22 cellular contexts compared by ENCODE assay signal in genomic region chr17:80588687-80589086, GRCh38. TPM values are rescaled to one million over a fixed set of nuclear protein-coding genes. Genes with fewer than 3 reads are reported as not detected.
DNase-seq lines count a peak whose midpoint lies in the region; ATAC-seq, FAIRE-seq and TF ChIP-seq lines count a peak whose summit lies in the region.
"Had no signal": no experiment of that assay in that cellular context is flagged by ENCODE, and none has a peak within 500 bp of the region (broad histone marks: within the 10 kb centered on the region; RNA-seq: fewer than 3 reads in every experiment).

No MANE protein-coding gene starts in this region.

- H3K36me3 ChIP-seq in GM12878 (ENCODE audit: control insufficient read depth in 2 of 2, insufficient read depth in 2 of 2, low read length in 1 of 2): peaks cover 0 to under 1% of the 10 kb centered on the region in 2 experiments; a peak in 1 of 4 replicates
- H3K36me3 ChIP-seq: BE2C, SJCRH30 had no signal

- peaks cover 14% of the 10 kb centered on the region for H3K79me2 ChIP-seq in GM12878 (ENCODE audit: control insufficient read depth, insufficient read depth, low read length)

- no peak for TF ChIP-seq RAD21 in A549 (conservative IDR thresholded peaks at IDR 0.05 in 1 of 2, IDR thresholded peaks at IDR 0.05 in 1 of 2)
- TF ChIP-seq RAD21 in GM12878 (IDR thresholded peaks at IDR 0.05; ENCODE audit: insufficient read depth, low read depth, low read length): no peak

- H3K4me1 Mint-ChIP-seq in T-helper 17 cell: peaks cover 46% of the 10 kb centered on the region

- no peak for TF ChIP-seq POLR2A in A549 (IDR thresholded peaks at IDR 0.05; ENCODE audit: low read length)
- no peak for TF ChIP-seq POLR2A in GM12878 (IDR thresholded peaks at IDR 0.05; ENCODE audit: low read depth, low read length)

- TF ChIP-seq CTCF in A549 (IDR thresholded peaks at IDR 0.05) (no peak), AG10803 (conservative IDR thresholded peaks at IDR 0.05; ENCODE audit: low read length) (no peak), GM12878 (IDR thresholded peaks at IDR 0.05 in 2 of 3, conservative IDR thresholded peaks at IDR 0.05 in 1 of 3; ENCODE audit: control insufficient read depth in 2 of 3, extremely low read depth in 1 of 3, insufficient read depth in 1 of 3, low read depth in 3 of 3, low read length in 3 of 3) (no peak)

- TF ChIP-seq EP300 in A549 (IDR thresholded peaks at IDR 0.05) (no peak), GM12878 (IDR thresholded peaks at IDR 0.05; ENCODE audit: borderline replicate concordance in 1 of 2, control insufficient read depth in 1 of 2, low read depth in 2 of 2, low read length in 2 of 2) (no peak)

- in situ Hi-C loops in GM12878 (cut with MboI): no loop called here

- H3K4me3 ChIP-seq in A549 (no peak overlapping the region), AG10803 (ENCODE audit: low read length) (no peak overlapping the region), GM12878 (no peak overlapping the region)
- H3K4me3 ChIP-seq: SJCRH30 had no signal

- POLR2A ChIA-PET in A549 (lab: Yijun Ruan, JAX): no interaction called here
- POLR2A ChIA-PET in GM12878 (lab: Charles Lee): no interaction called here
- POLR2A ChIA-PET in HEK293T (lab: Yijun Ruan, JAX): no interaction called here

- CTCF ChIA-PET in A549 (lab: Yijun Ruan, JAX) (interaction anchor here (1.5 kb wide), 1 partner anchor 13 kb away, joined by 6 read pairs; no protein-coding TSS in a partner anchor), GM12878 (lab: Yijun Ruan, JAX) (no interaction called here), HEK293T (lab: Yijun Ruan, JAX) (no interaction called here)

- intact Hi-C loops in GM12878 (cut with micrococcal nuclease; ENCODE audit: unreplicated experiment): no loop called here

- H3K9me3 ChIP-seq in A549: no peaks in the 10 kb centered on the region
- no peaks in the 10 kb centered on the region for H3K9me3 ChIP-seq in GM12878 (replicated peaks; ENCODE audit: control insufficient read depth, insufficient read depth, low read length)
- no peaks in the 10 kb centered on the region for H3K9me3 ChIP-seq in T-helper 17 cell (ENCODE audit: control insufficient read depth, low read length, poor library complexity, severe bottlenecking)
- H3K9me3 ChIP-seq: BE2C, SJCRH30 had no signal

- H4K20me1 ChIP-seq in GM12878 (ENCODE audit: control insufficient read depth, insufficient read depth): no peaks in the 10 kb centered on the region

- no peaks in the 10 kb centered on the region for H3K27me3 ChIP-seq in GM12878 (replicated peaks in 1 of 2; ENCODE audit: control insufficient read depth in 2 of 2, insufficient read depth in 2 of 2, low read length in 1 of 2)
- H3K27me3 ChIP-seq: BE2C, SJCRH30 had no signal

- 79% methylated on average over 2 of the region's 2 CpGs for WGBS in A549 (ENCODE audit: missing lambda C conversion rate)
- 53% methylated on average over 2 of the region's 2 CpGs for WGBS in GM12878 (ENCODE audit: insufficient coverage, insufficient replicate concordance, low lambda C conversion rate, missing lambda C conversion rate)

- SMC1A ChIA-PET in GM12878 (lab: Charles Lee; ENCODE audit: uncharacterized antibody, unreplicated experiment): no interaction called here

- H3K36me3 Mint-ChIP-seq in T-helper 17 cell (ENCODE audit: low read depth): peaks cover 2% of the 10 kb centered on the region

- FAIRE-seq in A549 (lab: Jason Lieb, UNC) (peak; percentile 84), GM12878 (lab: Jason Lieb, UNC) (peak; percentile 23)
- FAIRE-seq: GM19239, H54, HTR-8/SVneo had no signal

- H3K4me3 Mint-ChIP-seq in T-helper 17 cell: no peak overlapping the region
- H3K4me3 Mint-ChIP-seq: CD14-positive monocyte had no signal

- no peak for ATAC-seq in A549
- no peak for ATAC-seq in GM12878
- no peak for ATAC-seq in HG02884 (IDR thresholded peaks at IDR 0.05; ENCODE audit: unreplicated experiment)
- ATAC-seq in T-helper 17 cell: no peak
- ATAC-seq: PC-3 had no signal

- no TSS peak for BruUV-seq in GM12878 (replicated peaks; lab: Mats Ljungman, UMichigan)

- H3K9ac ChIP-seq in GM12878 (ENCODE audit: control insufficient read depth, insufficient read depth, low read length): no peak overlapping the region

- H3K27ac Mint-ChIP-seq in T-helper 17 cell: no peak overlapping the region
- H3K27ac Mint-ChIP-seq: CD14-positive monocyte had no signal

- H3K4me1 ChIP-seq in A549 (no peaks in the 10 kb centered on the region), GM12878 (ENCODE audit: control insufficient read depth, insufficient read depth, low read length) (no peaks in the 10 kb centered on the region; the same call in 1 of the 2 replicates)
- H3K4me1 ChIP-seq: BE2C, SJCRH30 had no signal

- no peaks in the 10 kb centered on the region for H3K27me3 Mint-ChIP-seq in T-helper 17 cell

- no peak for DNase-seq in A549 (ENCODE audit: low read depth in 1 of 2, low spot score in 1 of 2)
- peak; percentile 10 for DNase-seq in AG10803 (ENCODE audit: low read depth)
- no peak for DNase-seq in GM12878 (ENCODE audit: low read depth, low spot score)
- DNase-seq in iris pigment epithelial cell (ENCODE audit: low read depth): peak; percentile 5
- no peak for DNase-seq in HEK293T (ENCODE audit: extremely low spot score)
- DNase-seq in T-helper 17 cell: no peak
- DNase-seq: BE2C; Calu3; DND-41; KG1; MM.1S; NCI-H2029; NCI-H446; NCI-H82; NK-92 treated with Interleukin-12 subunit alpha and Interleukin-12 subunit beta, amount 100 ng/mL, for 24 hours; PC-3; SJCRH30 had no signal

- no peak overlapping the region for H3K4me2 ChIP-seq in A549
- no peak overlapping the region for H3K4me2 ChIP-seq in GM12878 (ENCODE audit: control insufficient read depth, insufficient read depth)

- RAD21 ChIA-PET in GM12878 (lab: Charles Lee; ENCODE audit: unreplicated experiment): no interaction called here

- H3K27ac ChIP-seq in A549 (no peak overlapping the region), GM12878 (ENCODE audit: control insufficient read depth, insufficient read depth) (no peak overlapping the region)
- H3K27ac ChIP-seq: SJCRH30 had no signal

- no peak overlapping the region for H2AFZ ChIP-seq in GM12878 (ENCODE audit: control insufficient read depth, low read depth, low read length)

TF ChIP-seq in A549, 52 proteins besides CTCF, POLR2A, EP300 and RAD21 (continues in another document):
- TF ChIP-seq, protein P1, sequence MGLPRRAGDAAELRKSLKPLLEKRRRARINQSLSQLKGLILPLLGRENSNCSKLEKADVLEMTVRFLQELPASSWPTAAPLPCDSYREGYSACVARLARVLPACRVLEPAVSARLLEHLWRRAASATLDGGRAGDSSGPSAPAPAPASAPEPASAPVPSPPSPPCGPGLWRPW (IDR thresholded peaks at IDR 0.05): no peak
- TF ChIP-seq CHD2 (IDR thresholded peaks at IDR 0.05; ENCODE audit: low read length, partially characterized antibody) (no peak), ZC3H11A (IDR thresholded peaks at IDR 0.05) (no peak), FOXS1 (CRISPR knock-in tag; IDR thresholded peaks at IDR 0.05) (no peak), HDAC2 (IDR thresholded peaks at IDR 0.05) (no peak), EHMT2 (IDR thresholded peaks at IDR 0.05; ENCODE audit: low read depth) (no peak)

TF ChIP-seq in HEK293T, 16 proteins besides CTCF, POLR2A, EP300 and RAD21:
- no peak for TF ChIP-seq SP1 (IDR thresholded peaks at IDR 0.05)
- no peak for TF ChIP-seq FOXA1 (IDR thresholded peaks at IDR 0.05)
- TF ChIP-seq SUZ12 (IDR thresholded peaks at IDR 0.05): no peak
- TF ChIP-seq FOXK2 (IDR thresholded peaks at IDR 0.05): no peak
- no peak for TF ChIP-seq ZNF384 (IDR thresholded peaks at IDR 0.05)
- no peak for TF ChIP-seq TARDBP (IDR thresholded peaks at IDR 0.05)
- TF ChIP-seq HDGF (IDR thresholded peaks at IDR 0.05; ENCODE audit: borderline replicate concordance): no peak
- no peak for TF ChIP-seq PKNOX1 (IDR thresholded peaks at IDR 0.05)
- TF ChIP-seq ELF4 (IDR thresholded peaks at IDR 0.05): no peak
- no peak for TF ChIP-seq BHLHE40 (IDR thresholded peaks at IDR 0.05; ENCODE audit: borderline replicate concordance)
- TF ChIP-seq ARNT (IDR thresholded peaks at IDR 0.05): no peak

RNA-seq across cellular contexts. Expression of gene RPTOR, which starts 44.0 kb away (rescaled TPM):
- polyA plus RNA-seq in A549 (2011; rRNA removed) (10.8 and 11.1 TPM in 2 replicates), A549 (2017; fragmentation: RNase III; extraction: RNeasy Plus Mini Kit Qiagen cat#74134 plus additional on column Dnase treatment) (27.1 to 27.9 TPM (median 27.1 TPM) in 3 replicates), GM12878 (2011; rRNA removed) (1.8 and 2.6 TPM in 2 replicates), GM12878 (2014; fragmentation: Illumina TruSeq; extraction: Trizol) (3.3 and 6.2 TPM in 2 replicates), GM12878 (2014; fragmentation: Nextera tagmentation; extraction: Ambion mirVana) (under 1 TPM; 0.18 to 0.26 TPM), GM12878 (2014; rRNA removed) (9.3 and 12.2 TPM in 2 replicates), GM12878 (2016; fragmentation: Nextera tagmentation; extraction: Ambion mirVana) (10 to 100 TPM in 1 of 2 experiments, 1 to 10 TPM in 1; 9.9 to 10.9 TPM)
- 18.0 and 19.3 TPM in 2 replicates for polyA plus RNA-seq in A549 (2012; cell fraction: cytosol; rRNA removed)
- polyA plus RNA-seq in A549 (2012; cell fraction: nucleus; rRNA removed): 47.9 and 53.7 TPM in 2 replicates
- polyA minus RNA-seq in A549 (2011; rRNA and poly(A)+ RNA removed): 30.9 and 48.0 TPM in 2 replicates
- 181 and 215 TPM in 2 replicates for total RNA-seq in GM12878 (2013; cell fraction: nucleolus; rRNA removed)
- total RNA-seq in GM12878 (2014; rRNA removed) (9.8 and 11.8 TPM in 2 replicates), GM12878 (2014; rRNA removed; fragmentation: Illumina TruSeq; extraction: Trizol) (6.1 and 6.7 TPM in 2 replicates), GM12878 (2021) (30.0 and 32.1 TPM in 2 replicates), T-helper 17 cell (10 to 100 TPM; 55.1 to 61.5 TPM)
- polyA plus RNA-seq in GM12878 (2011; ENCODE audit: low read depth): 3.8 TPM
- polyA plus RNA-seq in GM12878 (2011; cell fraction: cytosol; rRNA removed): 4.8 and 4.9 TPM in 2 replicates
- 17.4 and 23.3 TPM in 2 replicates for polyA plus RNA-seq in GM12878 (2011; cell fraction: nucleus; rRNA removed)
- polyA plus RNA-seq in GM12878 (2012): 9.5 and 10.9 TPM in 2 replicates
- 11.4 and 20.0 TPM in 2 replicates for polyA minus RNA-seq in GM12878 (2011; rRNA and poly(A)+ RNA removed)
- polyA minus RNA-seq in GM12878 (2011; cell fraction: cytosol; rRNA and poly(A)+ RNA removed): 6.4 and 7.1 TPM in 2 replicates
- polyA minus RNA-seq in GM12878 (2011; cell fraction: nucleus; rRNA and poly(A)+ RNA removed): 28.2 and 48.3 TPM in 2 replicates

Comparison
In these comparisons a context has a peak if more than half of its experiments do, and no peak if none do; other contexts are left out.
1. DNase-seq: peak in AG10803 (single experiment) and iris pigment epithelial cell (single experiment); none in A549 (0 of 2), GM12878 (single experiment), HEK293T (single experiment) and T-helper 17 cell (0 of 3).